8 cellular contexts compared by ENCODE assay signal in the genomic region with DNA sequence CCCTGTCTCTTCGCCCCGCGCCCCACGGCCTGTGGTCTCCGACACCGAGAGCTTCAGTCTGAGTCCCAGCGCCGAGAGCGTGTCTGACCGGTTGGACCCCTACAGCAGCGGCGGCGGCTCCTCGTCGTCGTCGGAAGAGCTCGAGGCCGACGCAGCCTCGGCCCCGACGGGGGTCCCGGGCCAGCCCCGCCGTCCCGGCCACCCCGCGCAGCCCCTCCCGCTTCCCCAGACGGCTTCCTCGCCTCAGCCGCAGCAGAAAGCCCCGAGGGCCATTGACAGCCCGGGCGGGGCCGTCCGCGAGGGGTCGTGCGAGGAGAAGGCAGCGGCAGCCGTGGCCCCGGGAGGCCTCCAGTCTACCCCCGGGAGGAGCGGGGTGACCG. TPM values are rescaled to one million over a fixed set of nuclear protein-coding genes. Genes with fewer than 3 reads are reported as not detected.
DNase-seq lines count a peak whose midpoint lies in the region; ATAC-seq lines count a peak whose summit lies in the region.

No MANE protein-coding gene starts in this region.

- no peaks in the 10 kb centered on the region for H3K9me3 ChIP-seq in subcutaneous abdominal adipose tissue (ENCODE audit: control insufficient read depth in 5 of 5, low read length in 5 of 5)

- intact Hi-C loops in activated CD4-positive, alpha-beta T cell treated with anti-CD3 and anti-CD28 coated beads, Interleukin-2, amount 10 ng/mL, durations not matched to agents 24 days and 14 days (cut with micrococcal nuclease), result loop anchor here (1.0 to 5.0 kb wide), 6 partner anchors 51 to 1231 kb away; a partner anchor contains a TSS

- H3K27ac Mint-ChIP-seq in IgD-negative memory B cell (peak overlapping the region in 2 of 3 donors; percentile 73 to 85), memory B cell (no peak overlapping the region)
- H3K27ac Mint-ChIP-seq in activated CD4-positive, alpha-beta T cell treated with anti-CD3 and anti-CD28 coated beads, Interleukin-2, amount 10 ng/mL, durations not matched to agents 24 days and 14 days, result no peak overlapping the region
- H3K27ac Mint-ChIP-seq in effector memory CD8-positive, alpha-beta T cell, result peak overlapping the region in 1 of 2 donors; percentile 72

- peak overlapping the region in 3 of 5 donors; percentile 64 to 71 (median 68) for H3K9ac ChIP-seq in subcutaneous abdominal adipose tissue (ENCODE audit: low read length in 5 of 5)

- ATAC-seq in effector memory CD8-positive, alpha-beta T cell (replicated peaks), result peak; percentile 36
- ATAC-seq in memory B cell (ENCODE audit: low read depth) (peak; percentile 13), GM18861 (IDR thresholded peaks at IDR 0.05; ENCODE audit: unreplicated experiment) (no peak)

- H3K9me3 Mint-ChIP-seq in IgD-negative memory B cell (no peaks in the 10 kb centered on the region), memory B cell (no peaks in the 10 kb centered on the region)
- no peaks in the 10 kb centered on the region for H3K9me3 Mint-ChIP-seq in activated CD4-positive, alpha-beta T cell treated with anti-CD3 and anti-CD28 coated beads, Interleukin-2, amount 10 ng/mL, durations not matched to agents 24 days and 14 days
- no peaks in the 10 kb centered on the region for H3K9me3 Mint-ChIP-seq in effector memory CD8-positive, alpha-beta T cell

- H3K4me3 Mint-ChIP-seq in IgD-negative memory B cell (peak overlapping the region; percentile 67 to 91 (median 88)), memory B cell (peak overlapping the region; percentile 84)
- H3K4me3 Mint-ChIP-seq in activated CD4-positive, alpha-beta T cell treated with anti-CD3 and anti-CD28 coated beads, Interleukin-2, amount 10 ng/mL, durations not matched to agents 24 days and 14 days, result peak overlapping the region; percentile 73
- peak overlapping the region; percentile 74 to 80 for H3K4me3 Mint-ChIP-seq in effector memory CD8-positive, alpha-beta T cell

- H3K27me3 Mint-ChIP-seq in IgD-negative memory B cell (peaks cover 2% of the 10 kb centered on the region), memory B cell (no peaks in the 10 kb centered on the region)
- H3K27me3 Mint-ChIP-seq in activated CD4-positive, alpha-beta T cell treated with anti-CD3 and anti-CD28 coated beads, Interleukin-2, amount 10 ng/mL, durations not matched to agents 24 days and 14 days, result peaks cover 23% of the 10 kb centered on the region
- no peaks in the 10 kb centered on the region for H3K27me3 Mint-ChIP-seq in effector memory CD8-positive, alpha-beta T cell

- no peak overlapping the region for H3K27ac ChIP-seq in subcutaneous abdominal adipose tissue (ENCODE audit: low read depth, low read length)

- H3K36me3 Mint-ChIP-seq in IgD-negative memory B cell (no peaks in the 10 kb centered on the region), memory B cell (no peaks in the 10 kb centered on the region)
- peaks cover 2% of the 10 kb centered on the region for H3K36me3 Mint-ChIP-seq in activated CD4-positive, alpha-beta T cell treated with anti-CD3 and anti-CD28 coated beads, Interleukin-2, amount 10 ng/mL, durations not matched to agents 24 days and 14 days (ENCODE audit: low read depth)
- H3K36me3 Mint-ChIP-seq in effector memory CD8-positive, alpha-beta T cell (ENCODE audit: insufficient read depth), result peaks cover 12% of the 10 kb centered on the region

- H3K4me1 ChIP-seq in subcutaneous abdominal adipose tissue (ENCODE audit: control insufficient read depth in 5 of 5, insufficient read depth in 5 of 5, low read length in 5 of 5), result peaks cover 7 to 48% (median 33%) of the 10 kb centered on the region in 5 donors

- H3K4me1 Mint-ChIP-seq in IgD-negative memory B cell, result peaks cover 13 to 38% (median 31%) of the 10 kb centered on the region in 3 donors
- peaks cover 30% of the 10 kb centered on the region for H3K4me1 Mint-ChIP-seq in activated CD4-positive, alpha-beta T cell treated with anti-CD3 and anti-CD28 coated beads, Interleukin-2, amount 10 ng/mL, durations not matched to agents 24 days and 14 days
- peaks cover 18 to 29% of the 10 kb centered on the region in 2 donors for H3K4me1 Mint-ChIP-seq in effector memory CD8-positive, alpha-beta T cell (ENCODE audit: low read depth in 2 of 2)
- peaks cover 18% of the 10 kb centered on the region for H3K4me1 Mint-ChIP-seq in memory B cell

- DNase-seq in stimulated activated naive CD4-positive, alpha-beta T cell (lab: John Stamatoyannopoulos, UW), result peak in 5 of 6 experiments; percentile 12 to 47 (median 34)
- DNase-seq in stimulated activated naive CD4-positive, alpha-beta T cell treated with Interleukin-2 at 50 U/mL for 16 hours (lab: John Stamatoyannopoulos, UW), result no peak
- peak; percentile 80 for DNase-seq in activated CD4-positive, alpha-beta T cell treated with anti-CD3 and anti-CD28 coated beads, Interleukin-2, amount 10 ng/mL, durations not matched to agents 24 days and 14 days
- DNase-seq in effector memory CD8-positive, alpha-beta T cell, result peak; percentile 45 to 49 (median 48)
- DNase-seq in memory B cell (ENCODE audit: low spot score in 2 of 2), result peak; percentile 36 to 62

- H3K36me3 ChIP-seq in subcutaneous abdominal adipose tissue (ENCODE audit: control insufficient read depth in 5 of 5, insufficient read depth in 5 of 5, low read length in 5 of 5), result no peaks in the 10 kb centered on the region

- peaks cover 0 to 3% (median 0%) of the 10 kb centered on the region in 5 donors for H3K27me3 ChIP-seq in subcutaneous abdominal adipose tissue (ENCODE audit: control insufficient read depth in 5 of 5, insufficient read depth in 4 of 5, low read length in 5 of 5)

- peak overlapping the region in 4 of 5 donors; percentile 83 to 91 (median 84) for H3K4me3 ChIP-seq in subcutaneous abdominal adipose tissue (ENCODE audit: low read depth in 1 of 5, low read length in 5 of 5)

RNA-seq across cellular contexts. Expression of a gene that starts 1.3 kb away (rescaled TPM):
- 0.83 TPM for polyA plus RNA-seq in IgD-negative memory B cell
- 12.3 and 14.3 TPM in 2 replicates for total RNA-seq in activated CD4-positive, alpha-beta T cell treated with anti-CD3 and anti-CD28 coated beads, Interleukin-2, amount 10 ng/mL, durations not matched to agents 24 days and 14 days

Comparison
In these comparisons a context has a peak if more than half of its experiments do, and no peak if none do; other contexts are left out.
1. H3K27ac Mint-ChIP-seq: peak in IgD-negative memory B cell (2 of 3); none in activated CD4-positive, alpha-beta T cell treated with anti-CD3 and anti-CD28 coated beads, Interleukin-2, amount 10 ng/mL, durations not matched to agents 24 days and 14 days (single experiment) and memory B cell (single experiment).
2. Peak in every context shown above with its lines, with median percentiles within 50 percentile points of each other: H3K4me3 Mint-ChIP-seq.